1 cellular context compared by ENCODE assay signal in the genomic region with DNA sequence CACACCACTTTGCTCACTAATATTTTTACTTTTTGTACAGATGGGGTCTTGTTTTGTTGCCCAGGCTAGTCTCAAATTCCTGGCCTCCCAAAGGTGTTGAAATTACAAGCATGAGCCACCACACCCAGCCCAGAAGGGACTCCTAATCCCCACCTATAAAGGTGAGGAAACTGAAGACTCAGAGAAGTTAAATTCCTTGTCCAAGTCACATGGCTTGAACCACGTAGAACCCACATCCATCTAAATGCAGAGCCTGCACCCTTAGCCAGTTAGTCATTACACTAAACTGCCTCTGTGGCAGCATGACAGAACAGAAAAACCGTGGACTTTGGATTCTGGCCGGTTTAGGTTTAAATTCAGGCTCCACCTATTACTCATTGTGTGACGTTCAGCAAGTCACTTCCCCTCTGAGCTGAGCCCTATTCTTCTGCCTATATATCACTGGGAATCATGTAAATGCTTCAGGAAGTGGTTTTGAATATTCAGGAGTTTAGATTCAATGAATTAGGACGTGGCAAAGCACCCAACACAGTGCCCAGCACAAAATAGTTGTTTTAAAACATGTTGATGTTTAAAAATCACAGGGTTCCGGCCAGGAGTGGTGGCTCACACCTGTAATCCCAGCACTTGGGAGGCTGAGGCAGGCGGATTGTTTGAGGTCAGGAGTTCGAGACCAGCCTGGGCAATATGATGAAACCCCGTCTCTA.
TF ChIP-seq lines count a peak whose summit lies in the region.

No MANE protein-coding gene starts in this region.

TF ChIP-seq in HepG2, 621 proteins besides CTCF, POLR2A, EP300 and RAD21 (continued from another document and continues in another):
- no peak for TF ChIP-seq NFAT5 (CRISPR knock-in tag; IDR thresholded peaks at IDR 0.05)
- no peak for TF ChIP-seq GLI4 (CRISPR knock-in tag; IDR thresholded peaks at IDR 0.05; ENCODE audit: borderline replicate concordance)
- no peak for TF ChIP-seq ATM (IDR thresholded peaks at IDR 0.05; ENCODE audit: borderline replicate concordance)
- TF ChIP-seq, protein P1, sequence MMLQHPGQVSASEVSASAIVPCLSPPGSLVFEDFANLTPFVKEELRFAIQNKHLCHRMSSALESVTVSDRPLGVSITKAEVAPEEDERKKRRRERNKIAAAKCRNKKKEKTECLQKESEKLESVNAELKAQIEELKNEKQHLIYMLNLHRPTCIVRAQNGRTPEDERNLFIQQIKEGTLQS (CRISPR knock-in tag; IDR thresholded peaks at IDR 0.05) = no peak
- TF ChIP-seq, protein P2, sequence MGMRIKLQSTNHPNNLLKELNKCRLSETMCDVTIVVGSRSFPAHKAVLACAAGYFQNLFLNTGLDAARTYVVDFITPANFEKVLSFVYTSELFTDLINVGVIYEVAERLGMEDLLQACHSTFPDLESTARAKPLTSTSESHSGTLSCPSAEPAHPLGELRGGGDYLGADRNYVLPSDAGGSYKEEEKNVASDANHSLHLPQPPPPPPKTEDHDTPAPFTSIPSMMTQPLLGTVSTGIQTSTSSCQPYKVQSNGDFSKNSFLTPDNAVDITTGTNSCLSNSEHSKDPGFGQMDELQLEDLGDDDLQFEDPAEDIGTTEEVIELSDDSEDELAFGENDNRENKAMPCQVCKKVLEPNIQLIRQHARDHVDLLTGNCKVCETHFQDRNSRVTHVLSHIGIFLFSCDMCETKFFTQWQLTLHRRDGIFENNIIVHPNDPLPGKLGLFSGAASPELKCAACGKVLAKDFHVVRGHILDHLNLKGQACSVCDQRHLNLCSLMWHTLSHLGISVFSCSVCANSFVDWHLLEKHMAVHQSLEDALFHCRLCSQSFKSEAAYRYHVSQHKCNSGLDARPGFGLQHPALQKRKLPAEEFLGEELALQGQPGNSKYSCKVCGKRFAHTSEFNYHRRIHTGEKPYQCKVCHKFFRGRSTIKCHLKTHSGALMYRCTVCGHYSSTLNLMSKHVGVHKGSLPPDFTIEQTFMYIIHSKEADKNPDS (CRISPR knock-in tag; IDR thresholded peaks at IDR 0.05) = 0 out of 2 replicates have a peak, but pooled peaks have one; percentile 62
- TF ChIP-seq ZNF569 (CRISPR knock-in tag; IDR thresholded peaks at IDR 0.05; ENCODE audit: borderline replicate concordance) = no peak
- TF ChIP-seq TSC22D2 (CRISPR knock-in tag; IDR thresholded peaks at IDR 0.05; ENCODE audit: borderline replicate concordance) = no peak
- no peak for TF ChIP-seq SRSF9 (IDR thresholded peaks at IDR 0.05; ENCODE audit: borderline replicate concordance, insufficient read depth, low read depth, low read length, poor library complexity, severe bottlenecking)
- no peak for TF ChIP-seq SNRNP70 (IDR thresholded peaks at IDR 0.05; ENCODE audit: low read depth, low read length)
- TF ChIP-seq MBNL3 (CRISPR knock-in tag; conservative IDR thresholded peaks at IDR 0.05) = no peak
- TF ChIP-seq GFI1 (CRISPR knock-in tag; IDR thresholded peaks at IDR 0.05; ENCODE audit: borderline replicate concordance) = no peak
- no peak for TF ChIP-seq BCL6 (CRISPR knock-in tag; IDR thresholded peaks at IDR 0.05)
- no peak for TF ChIP-seq FOXK1 (CRISPR knock-in tag; IDR thresholded peaks at IDR 0.05; ENCODE audit: borderline replicate concordance, low read depth)
- no peak for TF ChIP-seq ZNF484 (CRISPR knock-in tag; IDR thresholded peaks at IDR 0.05; ENCODE audit: borderline replicate concordance, low read depth)
- TF ChIP-seq ZNF468 (CRISPR knock-in tag; IDR thresholded peaks at IDR 0.05) = no peak
- TF ChIP-seq HMG20A (CRISPR knock-in tag; IDR thresholded peaks at IDR 0.05; ENCODE audit: borderline replicate concordance) = no peak; the same call in 1 of the 2 replicates
- TF ChIP-seq THAP8 (CRISPR knock-in tag; IDR thresholded peaks at IDR 0.05; ENCODE audit: borderline replicate concordance) = no peak
- no peak for TF ChIP-seq ZNF720 (CRISPR knock-in tag; IDR thresholded peaks at IDR 0.05)
- no peak for TF ChIP-seq ZFP36 (IDR thresholded peaks at IDR 0.05; ENCODE audit: borderline replicate concordance, low read depth, low read length, partially characterized antibody)
- no peak for TF ChIP-seq NCOA5 (CRISPR knock-in tag; IDR thresholded peaks at IDR 0.05)
- no peak for TF ChIP-seq PHB2 (IDR thresholded peaks at IDR 0.05; ENCODE audit: partially characterized antibody)
- TF ChIP-seq ZNF781 (CRISPR knock-in tag; IDR thresholded peaks at IDR 0.05; ENCODE audit: borderline replicate concordance, not compliant biosample characterization) = no peak
- peak; percentile 74 for TF ChIP-seq CREM (IDR thresholded peaks at IDR 0.05)
- no peak for TF ChIP-seq CREM (CRISPR knock-in tag; IDR thresholded peaks at IDR 0.05)
- no peak for TF ChIP-seq FOXA1 (IDR thresholded peaks at IDR 0.05)
- TF ChIP-seq FOXA1 (CRISPR knock-in tag; IDR thresholded peaks at IDR 0.05) = no peak
- TF ChIP-seq POLR2AphosphoS2 (IDR thresholded peaks at IDR 0.05; ENCODE audit: low read depth, low read length) = no peak
- TF ChIP-seq MED8 (CRISPR knock-in tag; IDR thresholded peaks at IDR 0.05; ENCODE audit: insufficient replicate concordance) = no peak
- no peak for TF ChIP-seq YY1 (IDR thresholded peaks at IDR 0.05; ENCODE audit: insufficient read depth, insufficient replicate concordance, low read depth, low read length)
- no peak for TF ChIP-seq SRSF1 (optimal IDR thresholded peaks at IDR 0.05; ENCODE audit: low read depth, low read length)
- no peak for TF ChIP-seq MLLT10 (CRISPR knock-in tag; IDR thresholded peaks at IDR 0.05)
- TF ChIP-seq MIER3 (CRISPR knock-in tag; IDR thresholded peaks at IDR 0.05; ENCODE audit: borderline replicate concordance) = 0 out of 2 replicates have a peak, but pooled peaks have one; percentile 28
- TF ChIP-seq, protein P3, sequence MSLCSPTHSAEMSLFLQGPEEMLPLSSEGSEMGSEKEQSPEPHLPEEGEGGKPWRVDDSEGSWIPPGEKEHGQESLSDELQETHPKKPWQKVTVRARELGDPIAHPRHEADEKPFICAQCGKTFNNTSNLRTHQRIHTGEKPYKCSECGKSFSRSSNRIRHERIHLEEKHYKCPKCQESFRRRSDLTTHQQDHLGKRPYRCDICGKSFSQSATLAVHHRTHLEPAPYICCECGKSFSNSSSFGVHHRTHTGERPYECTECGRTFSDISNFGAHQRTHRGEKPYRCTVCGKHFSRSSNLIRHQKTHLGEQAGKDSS (CRISPR knock-in tag; IDR thresholded peaks at IDR 0.05; ENCODE audit: borderline replicate concordance, low read depth) = no peak
- peak; percentile 49 for TF ChIP-seq SP4 (CRISPR knock-in tag; IDR thresholded peaks at IDR 0.05)
- TF ChIP-seq ZMYM4 (CRISPR knock-in tag; IDR thresholded peaks at IDR 0.05) = peak; percentile 85
- TF ChIP-seq RCOR2 (CRISPR knock-in tag; IDR thresholded peaks at IDR 0.05) = 0 out of 2 replicates have a peak, but pooled peaks have one; percentile 51
- TF ChIP-seq ZNF275 (CRISPR knock-in tag; IDR thresholded peaks at IDR 0.05; ENCODE audit: borderline replicate concordance) = no peak
- TF ChIP-seq CAMTA2 (CRISPR knock-in tag; IDR thresholded peaks at IDR 0.05; ENCODE audit: borderline replicate concordance) = no peak
- TF ChIP-seq ZNF20 (CRISPR knock-in tag; IDR thresholded peaks at IDR 0.05) = no peak
- TF ChIP-seq ATF4 (CRISPR knock-in tag; IDR thresholded peaks at IDR 0.05) = peak in 1 of 2 experiments; percentile 70; a peak in 2 of 4 replicates
- no peak for TF ChIP-seq ZFYVE20 (CRISPR knock-in tag; IDR thresholded peaks at IDR 0.05; ENCODE audit: borderline replicate concordance, low read depth)
- no peak for TF ChIP-seq ZNF253 (CRISPR knock-in tag; IDR thresholded peaks at IDR 0.05; ENCODE audit: borderline replicate concordance)
- no peak for TF ChIP-seq ZNF598 (CRISPR knock-in tag; IDR thresholded peaks at IDR 0.05; ENCODE audit: borderline replicate concordance)
- no peak for TF ChIP-seq RBFOX2 (IDR thresholded peaks at IDR 0.05; ENCODE audit: low read depth, low read length)
- no peak for TF ChIP-seq ZNF775 (CRISPR knock-in tag; IDR thresholded peaks at IDR 0.05; ENCODE audit: borderline replicate concordance)
- TF ChIP-seq PATZ1 (CRISPR knock-in tag; IDR thresholded peaks at IDR 0.05) = no peak
- TF ChIP-seq ZNF124 (CRISPR knock-in tag; IDR thresholded peaks at IDR 0.05) = no peak
- 0 out of 2 replicates have a peak, but pooled peaks have one; percentile 42 for TF ChIP-seq ZNF563 (CRISPR knock-in tag; IDR thresholded peaks at IDR 0.05)
- TF ChIP-seq RBM22 (optimal IDR thresholded peaks at IDR 0.05; ENCODE audit: low read length) = no peak
- TF ChIP-seq, protein P4, sequence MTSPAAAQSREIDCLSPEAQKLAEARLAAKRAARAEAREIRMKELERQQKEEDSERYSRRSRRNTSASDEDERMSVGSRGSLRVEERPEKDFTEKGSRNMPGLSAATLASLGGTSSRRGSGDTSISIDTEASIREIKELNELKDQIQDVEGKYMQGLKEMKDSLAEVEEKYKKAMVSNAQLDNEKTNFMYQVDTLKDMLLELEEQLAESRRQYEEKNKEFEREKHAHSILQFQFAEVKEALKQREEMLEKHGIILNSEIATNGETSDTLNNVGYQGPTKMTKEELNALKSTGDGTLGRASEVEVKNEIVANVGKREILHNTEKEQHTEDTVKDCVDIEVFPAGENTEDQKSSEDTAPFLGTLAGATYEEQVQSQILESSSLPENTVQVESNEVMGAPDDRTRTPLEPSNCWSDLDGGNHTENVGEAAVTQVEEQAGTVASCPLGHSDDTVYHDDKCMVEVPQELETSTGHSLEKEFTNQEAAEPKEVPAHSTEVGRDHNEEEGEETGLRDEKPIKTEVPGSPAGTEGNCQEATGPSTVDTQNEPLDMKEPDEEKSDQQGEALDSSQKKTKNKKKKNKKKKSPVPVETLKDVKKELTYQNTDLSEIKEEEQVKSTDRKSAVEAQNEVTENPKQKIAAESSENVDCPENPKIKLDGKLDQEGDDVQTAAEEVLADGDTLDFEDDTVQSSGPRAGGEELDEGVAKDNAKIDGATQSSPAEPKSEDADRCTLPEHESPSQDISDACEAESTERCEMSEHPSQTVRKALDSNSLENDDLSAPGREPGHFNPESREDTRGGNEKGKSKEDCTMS (CRISPR knock-in tag; conservative IDR thresholded peaks at IDR 0.05) = no peak
- TF ChIP-seq ZFP62 (CRISPR knock-in tag; IDR thresholded peaks at IDR 0.05) = no peak
